Comparison of ENCODE assay signal across 1 cellular context in the genomic region with DNA sequence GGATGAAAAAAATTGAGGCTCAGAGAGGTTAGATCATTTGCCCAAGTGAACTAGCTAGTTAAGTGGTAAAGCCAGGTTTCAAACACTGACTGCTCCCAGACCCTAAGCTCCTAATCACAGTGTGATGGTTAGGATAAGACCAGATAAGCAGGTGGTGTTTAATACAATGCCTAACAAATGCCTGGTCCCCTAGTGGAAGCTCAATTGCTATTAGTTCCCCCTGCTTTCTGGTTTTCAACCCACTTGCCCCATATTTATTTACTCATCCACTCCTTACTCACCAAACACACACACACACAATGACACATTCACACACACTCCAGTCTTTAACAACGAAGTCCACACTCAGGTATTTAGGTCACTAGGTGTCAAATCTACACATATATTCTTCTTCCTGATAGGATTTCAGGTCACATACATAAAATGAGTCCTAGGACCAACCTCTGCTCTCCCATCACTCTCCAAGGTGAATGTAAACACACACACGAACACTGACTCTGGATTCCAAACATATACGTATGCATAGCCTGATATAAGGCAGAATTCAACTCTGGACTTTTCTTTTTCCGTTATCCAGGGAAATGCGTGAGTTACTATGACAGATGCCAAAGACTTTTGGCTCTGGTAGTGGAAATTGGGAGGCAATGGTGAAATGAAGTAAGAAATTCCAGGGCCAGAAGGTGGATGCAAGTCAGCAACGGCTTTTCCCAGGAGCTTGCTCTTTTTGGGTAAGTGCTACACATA.
A peak's percentile ranks its signal among the peaks of the same experiment; 100 is the strongest.
TF ChIP-seq lines count a peak whose summit lies in the region.

No MANE protein-coding gene starts in this region.

TF ChIP-seq in HepG2, 621 proteins besides CTCF, POLR2A, EP300 and RAD21 (continued from another document):
- TF ChIP-seq, protein P1, sequence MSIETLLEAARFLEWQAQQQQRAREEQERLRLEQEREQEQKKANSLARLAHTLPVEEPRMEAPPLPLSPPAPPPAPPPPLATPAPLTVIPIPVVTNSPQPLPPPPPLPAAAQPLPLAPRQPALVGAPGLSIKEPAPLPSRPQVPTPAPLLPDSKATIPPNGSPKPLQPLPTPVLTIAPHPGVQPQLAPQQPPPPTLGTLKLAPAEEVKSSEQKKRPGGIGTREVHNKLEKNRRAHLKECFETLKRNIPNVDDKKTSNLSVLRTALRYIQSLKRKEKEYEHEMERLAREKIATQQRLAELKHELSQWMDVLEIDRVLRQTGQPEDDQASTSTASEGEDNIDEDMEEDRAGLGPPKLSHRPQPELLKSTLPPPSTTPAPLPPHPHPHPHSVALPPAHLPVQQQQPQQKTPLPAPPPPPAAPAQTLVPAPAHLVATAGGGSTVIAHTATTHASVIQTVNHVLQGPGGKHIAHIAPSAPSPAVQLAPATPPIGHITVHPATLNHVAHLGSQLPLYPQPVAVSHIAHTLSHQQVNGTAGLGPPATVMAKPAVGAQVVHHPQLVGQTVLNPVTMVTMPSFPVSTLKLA (IDR thresholded peaks at IDR 0.05), result 0 out of 2 replicates have a peak, but pooled peaks have one; percentile 5
- no peak for TF ChIP-seq ISL2 (CRISPR knock-in tag; IDR thresholded peaks at IDR 0.05)
- peak; percentile 47; the same call in 1 of the 2 replicates for TF ChIP-seq TBX3 (IDR thresholded peaks at IDR 0.05; ENCODE audit: borderline replicate concordance)
- no peak for TF ChIP-seq KLF12 (CRISPR knock-in tag; IDR thresholded peaks at IDR 0.05; ENCODE audit: borderline replicate concordance)
- TF ChIP-seq GATA4 (IDR thresholded peaks at IDR 0.05; ENCODE audit: borderline replicate concordance, low read depth), result no peak
- TF ChIP-seq, protein P2, sequence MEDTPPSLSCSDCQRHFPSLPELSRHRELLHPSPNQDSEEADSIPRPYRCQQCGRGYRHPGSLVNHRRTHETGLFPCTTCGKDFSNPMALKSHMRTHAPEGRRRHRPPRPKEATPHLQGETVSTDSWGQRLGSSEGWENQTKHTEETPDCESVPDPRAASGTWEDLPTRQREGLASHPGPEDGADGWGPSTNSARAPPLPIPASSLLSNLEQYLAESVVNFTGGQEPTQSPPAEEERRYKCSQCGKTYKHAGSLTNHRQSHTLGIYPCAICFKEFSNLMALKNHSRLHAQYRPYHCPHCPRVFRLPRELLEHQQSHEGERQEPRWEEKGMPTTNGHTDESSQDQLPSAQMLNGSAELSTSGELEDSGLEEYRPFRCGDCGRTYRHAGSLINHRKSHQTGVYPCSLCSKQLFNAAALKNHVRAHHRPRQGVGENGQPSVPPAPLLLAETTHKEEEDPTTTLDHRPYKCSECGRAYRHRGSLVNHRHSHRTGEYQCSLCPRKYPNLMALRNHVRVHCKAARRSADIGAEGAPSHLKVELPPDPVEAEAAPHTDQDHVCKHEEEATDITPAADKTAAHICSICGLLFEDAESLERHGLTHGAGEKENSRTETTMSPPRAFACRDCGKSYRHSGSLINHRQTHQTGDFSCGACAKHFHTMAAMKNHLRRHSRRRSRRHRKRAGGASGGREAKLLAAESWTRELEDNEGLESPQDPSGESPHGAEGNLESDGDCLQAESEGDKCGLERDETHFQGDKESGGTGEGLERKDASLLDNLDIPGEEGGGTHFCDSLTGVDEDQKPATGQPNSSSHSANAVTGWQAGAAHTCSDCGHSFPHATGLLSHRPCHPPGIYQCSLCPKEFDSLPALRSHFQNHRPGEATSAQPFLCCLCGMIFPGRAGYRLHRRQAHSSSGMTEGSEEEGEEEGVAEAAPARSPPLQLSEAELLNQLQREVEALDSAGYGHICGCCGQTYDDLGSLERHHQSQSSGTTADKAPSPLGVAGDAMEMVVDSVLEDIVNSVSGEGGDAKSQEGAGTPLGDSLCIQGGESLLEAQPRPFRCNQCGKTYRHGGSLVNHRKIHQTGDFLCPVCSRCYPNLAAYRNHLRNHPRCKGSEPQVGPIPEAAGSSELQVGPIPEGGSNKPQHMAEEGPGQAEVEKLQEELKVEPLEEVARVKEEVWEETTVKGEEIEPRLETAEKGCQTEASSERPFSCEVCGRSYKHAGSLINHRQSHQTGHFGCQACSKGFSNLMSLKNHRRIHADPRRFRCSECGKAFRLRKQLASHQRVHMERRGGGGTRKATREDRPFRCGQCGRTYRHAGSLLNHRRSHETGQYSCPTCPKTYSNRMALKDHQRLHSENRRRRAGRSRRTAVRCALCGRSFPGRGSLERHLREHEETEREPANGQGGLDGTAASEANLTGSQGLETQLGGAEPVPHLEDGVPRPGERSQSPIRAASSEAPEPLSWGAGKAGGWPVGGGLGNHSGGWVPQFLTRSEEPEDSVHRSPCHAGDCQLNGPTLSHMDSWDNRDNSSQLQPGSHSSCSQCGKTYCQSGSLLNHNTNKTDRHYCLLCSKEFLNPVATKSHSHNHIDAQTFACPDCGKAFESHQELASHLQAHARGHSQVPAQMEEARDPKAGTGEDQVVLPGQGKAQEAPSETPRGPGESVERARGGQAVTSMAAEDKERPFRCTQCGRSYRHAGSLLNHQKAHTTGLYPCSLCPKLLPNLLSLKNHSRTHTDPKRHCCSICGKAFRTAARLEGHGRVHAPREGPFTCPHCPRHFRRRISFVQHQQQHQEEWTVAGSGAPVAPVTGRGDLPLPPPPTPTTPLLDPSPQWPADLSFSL (CRISPR knock-in tag; IDR thresholded peaks at IDR 0.05), result peak; percentile 92
- no peak for TF ChIP-seq NCOA1 (CRISPR knock-in tag; IDR thresholded peaks at IDR 0.05)
- no peak for TF ChIP-seq SOX13 (IDR thresholded peaks at IDR 0.05)
- TF ChIP-seq SOX13 (CRISPR knock-in tag; conservative IDR thresholded peaks at IDR 0.05 in 1 of 2, IDR thresholded peaks at IDR 0.05 in 1 of 2), result peak in 1 of 2 experiments; percentile 53; a peak in 1 of 4 replicates
- peak; percentile 6 for TF ChIP-seq YY1 (IDR thresholded peaks at IDR 0.05; ENCODE audit: insufficient read depth, insufficient replicate concordance, low read depth, low read length)
- TF ChIP-seq NFE2L1 (CRISPR knock-in tag; IDR thresholded peaks at IDR 0.05; ENCODE audit: borderline replicate concordance), result no peak
- peak; percentile 42; the same call in 1 of the 2 replicates for TF ChIP-seq ZNF354B (CRISPR knock-in tag; IDR thresholded peaks at IDR 0.05)
- TF ChIP-seq MTF2 (CRISPR knock-in tag; IDR thresholded peaks at IDR 0.05; ENCODE audit: borderline replicate concordance), result 0 out of 2 replicates have a peak, but pooled peaks have one; percentile 58
- TF ChIP-seq TGIF2 (CRISPR knock-in tag; IDR thresholded peaks at IDR 0.05), result no peak
TF ChIP-seq in HepG2: peak in this region for 25.
